Comparison of ENCODE assay signal across 8 cellular contexts in the genomic region with DNA sequence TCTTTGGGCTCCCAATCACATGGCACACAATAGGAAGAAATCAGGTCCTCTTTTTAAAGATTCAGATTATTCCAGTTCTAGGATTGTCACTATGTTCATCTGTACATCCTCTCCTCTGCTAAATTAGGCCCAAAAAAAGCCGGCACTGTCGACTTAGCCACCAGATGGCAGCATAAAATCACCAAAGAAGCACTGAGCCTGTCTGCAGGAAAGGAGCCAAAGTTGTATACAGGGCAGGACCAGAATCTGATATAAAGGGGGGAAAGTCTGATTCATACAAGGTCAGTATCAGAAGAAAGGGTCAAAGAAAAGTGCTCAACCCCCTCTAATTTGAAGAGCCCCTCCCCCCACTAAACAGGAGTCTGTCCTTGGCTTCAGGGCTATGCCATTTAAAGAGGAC. TPM values are rescaled to one million over a fixed set of nuclear protein-coding genes. Genes with fewer than 3 reads are reported as not detected.
A peak's percentile ranks its signal among the peaks of the same experiment; 100 is the strongest.
DNase-seq lines count a peak whose midpoint lies in the region; ATAC-seq and TF ChIP-seq lines count a peak whose summit lies in the region.

No MANE protein-coding gene starts in this region.

- 0 out of 2 replicates have a peak, but pooled peaks cover 4% of the 10 kb centered on the region for H3K36me3 Mint-ChIP-seq in HFFc6 (ENCODE audit: low read depth)
- H3K36me3 Mint-ChIP-seq in activated CD4-positive, alpha-beta memory T cell treated with anti-CD3 and anti-CD28 coated beads, Interleukin-2, amount 10 ng/mL, durations not matched to agents 7 days and 5 days (ENCODE audit: low read depth), result no peaks in the 10 kb centered on the region

- no peak overlapping the region for H3K4me3 Mint-ChIP-seq in HFFc6
- H3K4me3 Mint-ChIP-seq in activated CD4-positive, alpha-beta memory T cell treated with anti-CD3 and anti-CD28 coated beads, Interleukin-2, amount 10 ng/mL, durations not matched to agents 7 days and 5 days, result no peak overlapping the region

- CTCF ChIA-PET in activated CD4-positive, alpha-beta memory T cell treated with anti-CD3 and anti-CD28 coated beads, Interleukin-2, amount 10 ng/mL, durations not matched to agents 7 days and 5 days (lab: Charles Lee), result interaction anchor here (0.7 to 1.2 kb wide), 4 partner anchors 161 to 281 kb away, joined by 3 to 7 read pairs (median 4); no protein-coding TSS in a partner anchor

- no peaks in the 10 kb centered on the region for H3K4me1 Mint-ChIP-seq in HFFc6 (ENCODE audit: low read depth)
- no peaks in the 10 kb centered on the region for H3K4me1 Mint-ChIP-seq in activated CD4-positive, alpha-beta memory T cell treated with anti-CD3 and anti-CD28 coated beads, Interleukin-2, amount 10 ng/mL, durations not matched to agents 7 days and 5 days

- H3K9me3 Mint-ChIP-seq in HFFc6, result peaks cover 4% of the 10 kb centered on the region; the same call in 1 of the 2 replicates
- peaks cover 2% of the 10 kb centered on the region for H3K9me3 Mint-ChIP-seq in activated CD4-positive, alpha-beta memory T cell treated with anti-CD3 and anti-CD28 coated beads, Interleukin-2, amount 10 ng/mL, durations not matched to agents 7 days and 5 days

- ATAC-seq in HG03378 (IDR thresholded peaks at IDR 0.05; ENCODE audit: unreplicated experiment), result no peak

- H3K27ac Mint-ChIP-seq in HFFc6, result no peak overlapping the region
- H3K27ac Mint-ChIP-seq in activated CD4-positive, alpha-beta memory T cell treated with anti-CD3 and anti-CD28 coated beads, Interleukin-2, amount 10 ng/mL, durations not matched to agents 7 days and 5 days, result no peak overlapping the region

- H3K27me3 Mint-ChIP-seq in HFFc6 (ENCODE audit: insufficient read depth), result no peaks in the 10 kb centered on the region; the same call in 1 of the 2 replicates
- no peaks in the 10 kb centered on the region for H3K27me3 Mint-ChIP-seq in activated CD4-positive, alpha-beta memory T cell treated with anti-CD3 and anti-CD28 coated beads, Interleukin-2, amount 10 ng/mL, durations not matched to agents 7 days and 5 days

- POLR2A ChIA-PET in activated CD4-positive, alpha-beta memory T cell treated with anti-CD3 and anti-CD28 coated beads, Interleukin-2, amount 10 ng/mL, durations not matched to agents 7 days and 5 days (lab: Charles Lee), result no interaction called here

- DNase-seq in CMK (ENCODE audit: low read depth), result peak; percentile 2
- DNase-seq in HFFc6, result peak; percentile 45
- DNase-seq in NCI-H69 (lab: John Stamatoyannopoulos, UW), result peak; percentile 51
- peak; percentile 61 for DNase-seq in activated CD4-positive, alpha-beta memory T cell treated with anti-CD3 and anti-CD28 coated beads, Interleukin-2, amount 10 ng/mL, durations not matched to agents 7 days and 5 days
- DNase-seq in effector CD8-positive, alpha-beta T cell (lab: John Stamatoyannopoulos, UW), result peak; percentile 40
- peak; percentile 53 for DNase-seq in middle frontal gyrus (ENCODE audit: extremely low spot score, low spot score)
- peak; percentile 24 to 53 for DNase-seq in stimulated activated CD8-positive, alpha-beta memory T cell treated with anti-CD3 and anti-CD28 coated beads, Interleukin-7, amount 100 ng/mL, for 1 hour (ENCODE audit: low read depth in 2 of 2)

- peak; percentile 81 for TF ChIP-seq CTCF in HFFc6 (IDR thresholded peaks at IDR 0.05)

RNA-seq across cellular contexts. Expression of a gene that starts 3.0 kb away (rescaled TPM):
- total RNA-seq in HFFc6 (2021; fragmentation: NEBNext Ultra II Directional; extraction: Animal tissue kit (Norgen Biotek cat#: 25700)), result not detected
- total RNA-seq in activated CD4-positive, alpha-beta memory T cell treated with anti-CD3 and anti-CD28 coated beads, Interleukin-2, amount 10 ng/mL, durations not matched to agents 7 days and 5 days, result not detected

Comparison
In these comparisons a context has a peak if more than half of its experiments do, and no peak if none do; other contexts are left out.
1. DNase-seq: peak in every context shown above with its lines; median percentile 61 in activated CD4-positive, alpha-beta memory T cell treated with anti-CD3 and anti-CD28 coated beads, Interleukin-2, amount 10 ng/mL, durations not matched to agents 7 days and 5 days; 53 in middle frontal gyrus; 51 in NCI-H69; 45 in HFFc6; 40 in effector CD8-positive, alpha-beta T cell; 38 in stimulated activated CD8-positive, alpha-beta memory T cell treated with anti-CD3 and anti-CD28 coated beads, Interleukin-7, amount 100 ng/mL, for 1 hour; 2 in CMK.